Comparison of ENCODE assay signal across 1 cellular context in genomic region chr6:154675602-154676088, GRCh38.
TF ChIP-seq lines count a peak whose summit lies in the region.

No MANE protein-coding gene starts in this region.

TF ChIP-seq in HepG2, 621 proteins besides CTCF, POLR2A, EP300 and RAD21 (continued from another document and continues in another):
- TF ChIP-seq, protein P1, sequence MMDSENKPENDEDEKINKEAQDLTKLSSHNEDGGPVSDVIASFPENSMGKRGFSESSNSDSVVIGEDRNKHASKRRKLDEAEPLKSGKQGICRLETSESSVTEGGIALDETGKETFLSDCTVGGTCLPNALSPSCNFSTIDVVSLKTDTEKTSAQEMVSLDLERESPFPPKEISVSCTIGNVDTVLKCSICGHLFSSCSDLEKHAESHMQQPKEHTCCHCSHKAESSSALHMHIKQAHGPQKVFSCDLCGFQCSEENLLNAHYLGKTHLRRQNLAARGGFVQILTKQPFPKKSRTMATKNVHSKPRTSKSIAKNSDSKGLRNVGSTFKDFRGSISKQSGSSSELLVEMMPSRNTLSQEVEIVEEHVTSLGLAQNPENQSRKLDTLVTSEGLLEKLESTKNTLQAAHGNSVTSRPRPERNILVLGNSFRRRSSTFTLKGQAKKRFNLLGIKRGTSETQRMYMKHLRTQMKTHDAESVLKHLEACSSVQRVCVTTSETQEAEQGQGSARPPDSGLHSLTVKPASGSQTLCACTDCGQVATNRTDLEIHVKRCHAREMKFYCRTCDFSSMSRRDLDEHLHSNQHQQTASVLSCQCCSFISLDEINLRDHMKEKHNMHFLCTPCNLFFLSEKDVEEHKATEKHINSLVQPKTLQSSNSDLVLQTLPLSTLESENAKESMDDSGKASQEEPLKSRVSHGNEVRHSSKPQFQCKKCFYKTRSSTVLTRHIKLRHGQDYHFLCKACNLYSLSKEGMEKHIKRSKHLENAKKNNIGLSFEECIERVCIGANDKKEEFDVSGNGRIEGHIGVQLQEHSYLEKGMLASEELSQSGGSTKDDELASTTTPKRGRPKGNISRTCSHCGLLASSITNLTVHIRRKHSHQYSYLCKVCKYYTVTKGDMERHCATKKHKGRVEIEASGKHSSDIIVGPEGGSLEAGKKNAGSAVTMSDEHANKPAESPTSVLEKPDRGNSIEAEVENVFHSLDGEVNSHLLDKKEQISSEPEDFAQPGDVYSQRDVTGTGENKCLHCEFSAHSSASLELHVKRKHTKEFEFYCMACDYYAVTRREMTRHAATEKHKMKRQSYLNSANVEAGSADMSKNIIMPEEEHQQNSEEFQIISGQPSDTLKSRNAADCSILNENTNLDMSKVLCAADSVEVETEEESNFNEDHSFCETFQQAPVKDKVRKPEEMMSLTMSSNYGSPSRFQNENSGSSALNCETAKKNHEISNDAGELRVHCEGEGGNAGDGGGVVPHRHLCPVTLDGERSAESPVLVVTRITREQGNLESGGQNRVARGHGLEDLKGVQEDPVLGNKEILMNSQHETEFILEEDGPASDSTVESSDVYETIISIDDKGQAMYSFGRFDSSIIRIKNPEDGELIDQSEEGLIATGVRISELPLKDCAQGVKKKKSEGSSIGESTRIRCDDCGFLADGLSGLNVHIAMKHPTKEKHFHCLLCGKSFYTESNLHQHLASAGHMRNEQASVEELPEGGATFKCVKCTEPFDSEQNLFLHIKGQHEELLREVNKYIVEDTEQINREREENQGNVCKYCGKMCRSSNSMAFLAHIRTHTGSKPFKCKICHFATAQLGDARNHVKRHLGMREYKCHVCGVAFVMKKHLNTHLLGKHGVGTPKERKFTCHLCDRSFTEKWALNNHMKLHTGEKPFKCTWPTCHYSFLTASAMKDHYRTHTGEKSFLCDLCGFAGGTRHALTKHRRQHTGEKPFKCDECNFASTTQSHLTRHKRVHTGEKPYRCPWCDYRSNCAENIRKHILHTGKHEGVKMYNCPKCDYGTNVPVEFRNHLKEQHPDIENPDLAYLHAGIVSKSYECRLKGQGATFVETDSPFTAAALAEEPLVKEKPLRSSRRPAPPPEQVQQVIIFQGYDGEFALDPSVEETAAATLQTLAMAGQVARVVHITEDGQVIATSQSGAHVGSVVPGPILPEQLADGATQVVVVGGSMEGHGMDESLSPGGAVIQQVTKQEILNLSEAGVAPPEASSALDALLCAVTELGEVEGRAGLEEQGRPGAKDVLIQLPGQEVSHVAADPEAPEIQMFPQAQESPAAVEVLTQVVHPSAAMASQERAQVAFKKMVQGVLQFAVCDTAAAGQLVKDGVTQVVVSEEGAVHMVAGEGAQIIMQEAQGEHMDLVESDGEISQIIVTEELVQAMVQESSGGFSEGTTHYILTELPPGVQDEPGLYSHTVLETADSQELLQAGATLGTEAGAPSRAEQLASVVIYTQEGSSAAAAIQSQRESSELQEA (CRISPR knock-in tag; IDR thresholded peaks at IDR 0.05; ENCODE audit: not compliant biosample characterization) = no peak
- TF ChIP-seq, protein P2, sequence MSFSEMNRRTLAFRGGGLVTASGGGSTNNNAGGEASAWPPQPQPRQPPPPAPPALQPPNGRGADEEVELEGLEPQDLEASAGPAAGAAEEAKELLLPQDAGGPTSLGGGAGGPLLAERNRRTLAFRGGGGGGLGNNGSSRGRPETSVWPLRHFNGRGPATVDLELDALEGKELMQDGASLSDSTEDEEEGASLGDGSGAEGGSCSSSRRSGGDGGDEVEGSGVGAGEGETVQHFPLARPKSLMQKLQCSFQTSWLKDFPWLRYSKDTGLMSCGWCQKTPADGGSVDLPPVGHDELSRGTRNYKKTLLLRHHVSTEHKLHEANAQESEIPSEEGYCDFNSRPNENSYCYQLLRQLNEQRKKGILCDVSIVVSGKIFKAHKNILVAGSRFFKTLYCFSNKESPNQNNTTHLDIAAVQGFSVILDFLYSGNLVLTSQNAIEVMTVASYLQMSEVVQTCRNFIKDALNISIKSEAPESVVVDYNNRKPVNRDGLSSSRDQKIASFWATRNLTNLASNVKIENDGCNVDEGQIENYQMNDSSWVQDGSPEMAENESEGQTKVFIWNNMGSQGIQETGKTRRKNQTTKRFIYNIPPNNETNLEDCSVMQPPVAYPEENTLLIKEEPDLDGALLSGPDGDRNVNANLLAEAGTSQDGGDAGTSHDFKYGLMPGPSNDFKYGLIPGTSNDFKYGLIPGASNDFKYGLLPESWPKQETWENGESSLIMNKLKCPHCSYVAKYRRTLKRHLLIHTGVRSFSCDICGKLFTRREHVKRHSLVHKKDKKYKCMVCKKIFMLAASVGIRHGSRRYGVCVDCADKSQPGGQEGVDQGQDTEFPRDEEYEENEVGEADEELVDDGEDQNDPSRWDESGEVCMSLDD (CRISPR knock-in tag; IDR thresholded peaks at IDR 0.05; ENCODE audit: borderline replicate concordance) = no peak
- no peak for TF ChIP-seq SMYD3 (CRISPR knock-in tag; IDR thresholded peaks at IDR 0.05)
- peak; percentile 90 for TF ChIP-seq ZFX (CRISPR knock-in tag; IDR thresholded peaks at IDR 0.05; ENCODE audit: low read depth)
- TF ChIP-seq, protein P3, sequence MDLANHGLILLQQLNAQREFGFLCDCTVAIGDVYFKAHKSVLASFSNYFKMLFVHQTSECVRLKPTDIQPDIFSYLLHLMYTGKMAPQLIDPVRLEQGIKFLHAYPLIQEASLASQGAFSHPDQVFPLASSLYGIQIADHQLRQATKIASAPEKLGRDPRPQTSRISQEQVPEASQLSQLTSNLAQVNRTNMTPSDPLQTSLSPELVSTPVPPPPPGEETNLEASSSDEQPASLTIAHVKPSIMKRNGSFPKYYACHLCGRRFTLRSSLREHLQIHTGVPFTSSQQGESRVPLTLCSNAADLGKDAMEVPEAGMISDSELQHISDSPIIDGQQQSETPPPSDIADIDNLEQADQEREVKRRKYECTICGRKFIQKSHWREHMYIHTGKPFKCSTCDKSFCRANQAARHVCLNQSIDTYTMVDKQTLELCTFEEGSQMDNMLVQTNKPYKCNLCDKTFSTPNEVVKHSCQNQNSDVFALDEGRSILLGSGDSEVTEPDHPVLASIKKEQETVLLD (CRISPR knock-in tag; IDR thresholded peaks at IDR 0.05; ENCODE audit: low read depth) = no peak
- no peak for TF ChIP-seq CBX1 (IDR thresholded peaks at IDR 0.05; ENCODE audit: low read depth)
- TF ChIP-seq ZNF558 (CRISPR knock-in tag; IDR thresholded peaks at IDR 0.05; ENCODE audit: borderline replicate concordance) = no peak
- TF ChIP-seq RBFOX2 (IDR thresholded peaks at IDR 0.05; ENCODE audit: low read depth, low read length) = no peak
- TF ChIP-seq, protein P4, sequence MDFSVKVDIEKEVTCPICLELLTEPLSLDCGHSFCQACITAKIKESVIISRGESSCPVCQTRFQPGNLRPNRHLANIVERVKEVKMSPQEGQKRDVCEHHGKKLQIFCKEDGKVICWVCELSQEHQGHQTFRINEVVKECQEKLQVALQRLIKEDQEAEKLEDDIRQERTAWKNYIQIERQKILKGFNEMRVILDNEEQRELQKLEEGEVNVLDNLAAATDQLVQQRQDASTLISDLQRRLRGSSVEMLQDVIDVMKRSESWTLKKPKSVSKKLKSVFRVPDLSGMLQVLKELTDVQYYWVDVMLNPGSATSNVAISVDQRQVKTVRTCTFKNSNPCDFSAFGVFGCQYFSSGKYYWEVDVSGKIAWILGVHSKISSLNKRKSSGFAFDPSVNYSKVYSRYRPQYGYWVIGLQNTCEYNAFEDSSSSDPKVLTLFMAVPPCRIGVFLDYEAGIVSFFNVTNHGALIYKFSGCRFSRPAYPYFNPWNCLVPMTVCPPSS (IDR thresholded peaks at IDR 0.05) = no peak
- no peak for TF ChIP-seq ZNF501 (CRISPR knock-in tag; IDR thresholded peaks at IDR 0.05)
- TF ChIP-seq TOPORS (CRISPR knock-in tag; IDR thresholded peaks at IDR 0.05) = no peak
- no peak for TF ChIP-seq NFE2L1 (CRISPR knock-in tag; IDR thresholded peaks at IDR 0.05; ENCODE audit: borderline replicate concordance)
- peak; percentile 52; the same call in 1 of the 2 replicates for TF ChIP-seq FOXO1 (CRISPR knock-in tag; IDR thresholded peaks at IDR 0.05)
- TF ChIP-seq GTF2F1 (IDR thresholded peaks at IDR 0.05; ENCODE audit: low read length) = no peak
- TF ChIP-seq YEATS4 (CRISPR knock-in tag; IDR thresholded peaks at IDR 0.05; ENCODE audit: borderline replicate concordance) = no peak
- TF ChIP-seq RFX3 (CRISPR knock-in tag; IDR thresholded peaks at IDR 0.05) = no peak
- no peak for TF ChIP-seq RBAK (CRISPR knock-in tag; IDR thresholded peaks at IDR 0.05)
- TF ChIP-seq MZF1 (CRISPR knock-in tag; IDR thresholded peaks at IDR 0.05; ENCODE audit: borderline replicate concordance) = no peak
- TF ChIP-seq, protein P5, sequence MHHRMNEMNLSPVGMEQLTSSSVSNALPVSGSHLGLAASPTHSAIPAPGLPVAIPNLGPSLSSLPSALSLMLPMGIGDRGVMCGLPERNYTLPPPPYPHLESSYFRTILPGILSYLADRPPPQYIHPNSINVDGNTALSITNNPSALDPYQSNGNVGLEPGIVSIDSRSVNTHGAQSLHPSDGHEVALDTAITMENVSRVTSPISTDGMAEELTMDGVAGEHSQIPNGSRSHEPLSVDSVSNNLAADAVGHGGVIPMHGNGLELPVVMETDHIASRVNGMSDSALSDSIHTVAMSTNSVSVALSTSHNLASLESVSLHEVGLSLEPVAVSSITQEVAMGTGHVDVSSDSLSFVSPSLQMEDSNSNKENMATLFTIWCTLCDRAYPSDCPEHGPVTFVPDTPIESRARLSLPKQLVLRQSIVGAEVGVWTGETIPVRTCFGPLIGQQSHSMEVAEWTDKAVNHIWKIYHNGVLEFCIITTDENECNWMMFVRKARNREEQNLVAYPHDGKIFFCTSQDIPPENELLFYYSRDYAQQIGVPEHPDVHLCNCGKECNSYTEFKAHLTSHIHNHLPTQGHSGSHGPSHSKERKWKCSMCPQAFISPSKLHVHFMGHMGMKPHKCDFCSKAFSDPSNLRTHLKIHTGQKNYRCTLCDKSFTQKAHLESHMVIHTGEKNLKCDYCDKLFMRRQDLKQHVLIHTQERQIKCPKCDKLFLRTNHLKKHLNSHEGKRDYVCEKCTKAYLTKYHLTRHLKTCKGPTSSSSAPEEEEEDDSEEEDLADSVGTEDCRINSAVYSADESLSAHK (CRISPR knock-in tag; IDR thresholded peaks at IDR 0.05; ENCODE audit: borderline replicate concordance) = no peak
- TF ChIP-seq CHCHD3 (CRISPR knock-in tag; IDR thresholded peaks at IDR 0.05) = no peak
- TF ChIP-seq JUN (CRISPR knock-in tag; IDR thresholded peaks at IDR 0.05) = no peak
- TF ChIP-seq, protein P6, sequence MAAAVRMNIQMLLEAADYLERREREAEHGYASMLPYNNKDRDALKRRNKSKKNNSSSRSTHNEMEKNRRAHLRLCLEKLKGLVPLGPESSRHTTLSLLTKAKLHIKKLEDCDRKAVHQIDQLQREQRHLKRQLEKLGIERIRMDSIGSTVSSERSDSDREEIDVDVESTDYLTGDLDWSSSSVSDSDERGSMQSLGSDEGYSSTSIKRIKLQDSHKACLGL (CRISPR knock-in tag; IDR thresholded peaks at IDR 0.05) = no peak
- TF ChIP-seq RXRA (CRISPR knock-in tag; IDR thresholded peaks at IDR 0.05) = no peak
- TF ChIP-seq RAD51 (IDR thresholded peaks at IDR 0.05; ENCODE audit: borderline replicate concordance) = no peak
- peak; percentile 100 for TF ChIP-seq ZNF317 (CRISPR knock-in tag; IDR thresholded peaks at IDR 0.05)
- no peak for TF ChIP-seq ZFP82 (CRISPR knock-in tag; IDR thresholded peaks at IDR 0.05; ENCODE audit: borderline replicate concordance)
- TF ChIP-seq, protein P7, sequence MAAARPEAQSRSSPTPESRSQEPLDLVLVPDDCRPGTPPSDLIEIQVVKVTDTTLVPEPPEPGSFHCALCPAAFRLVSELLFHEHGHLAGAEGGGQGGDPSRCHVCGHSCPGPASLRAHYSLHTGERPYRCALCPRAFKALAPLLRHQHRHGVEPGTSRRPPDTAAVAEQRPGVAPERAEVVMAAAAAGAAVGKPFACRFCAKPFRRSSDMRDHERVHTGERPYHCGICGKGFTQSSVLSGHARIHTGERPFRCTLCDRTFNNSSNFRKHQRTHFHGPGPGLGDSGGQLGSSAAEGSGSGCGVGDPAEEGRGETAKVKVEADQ (CRISPR knock-in tag; IDR thresholded peaks at IDR 0.05; ENCODE audit: borderline replicate concordance) = no peak
- no peak for TF ChIP-seq SCMH1 (CRISPR knock-in tag; IDR thresholded peaks at IDR 0.05; ENCODE audit: borderline replicate concordance)
- no peak for TF ChIP-seq FOXK2 (IDR thresholded peaks at IDR 0.05)
- TF ChIP-seq, protein P8, sequence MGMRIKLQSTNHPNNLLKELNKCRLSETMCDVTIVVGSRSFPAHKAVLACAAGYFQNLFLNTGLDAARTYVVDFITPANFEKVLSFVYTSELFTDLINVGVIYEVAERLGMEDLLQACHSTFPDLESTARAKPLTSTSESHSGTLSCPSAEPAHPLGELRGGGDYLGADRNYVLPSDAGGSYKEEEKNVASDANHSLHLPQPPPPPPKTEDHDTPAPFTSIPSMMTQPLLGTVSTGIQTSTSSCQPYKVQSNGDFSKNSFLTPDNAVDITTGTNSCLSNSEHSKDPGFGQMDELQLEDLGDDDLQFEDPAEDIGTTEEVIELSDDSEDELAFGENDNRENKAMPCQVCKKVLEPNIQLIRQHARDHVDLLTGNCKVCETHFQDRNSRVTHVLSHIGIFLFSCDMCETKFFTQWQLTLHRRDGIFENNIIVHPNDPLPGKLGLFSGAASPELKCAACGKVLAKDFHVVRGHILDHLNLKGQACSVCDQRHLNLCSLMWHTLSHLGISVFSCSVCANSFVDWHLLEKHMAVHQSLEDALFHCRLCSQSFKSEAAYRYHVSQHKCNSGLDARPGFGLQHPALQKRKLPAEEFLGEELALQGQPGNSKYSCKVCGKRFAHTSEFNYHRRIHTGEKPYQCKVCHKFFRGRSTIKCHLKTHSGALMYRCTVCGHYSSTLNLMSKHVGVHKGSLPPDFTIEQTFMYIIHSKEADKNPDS (CRISPR knock-in tag; IDR thresholded peaks at IDR 0.05) = no peak
